14 cellular contexts compared by ENCODE assay signal in genomic region chr9:109097156-109097555, GRCh38. TPM values are rescaled to one million over a fixed set of nuclear protein-coding genes. Genes with fewer than 3 reads are reported as not detected.
DNase-seq lines count a peak whose midpoint lies in the region; ATAC-seq and TF ChIP-seq lines count a peak whose summit lies in the region.
"Had no signal": no experiment of that assay in that cellular context is flagged by ENCODE, and none has a peak within 500 bp of the region (broad histone marks: within the 10 kb centered on the region; RNA-seq: fewer than 3 reads in every experiment).

No MANE protein-coding gene starts in this region.

- H3K4me2 ChIP-seq in trophoblast cell (ENCODE audit: low read length), result no peak overlapping the region

- no peak overlapping the region for H2BK5ac ChIP-seq in trophoblast cell (ENCODE audit: low read depth, low read length, poor library complexity)

- H3K9me3 ChIP-seq in Caco-2, result no peaks in the 10 kb centered on the region
- H3K9me3 ChIP-seq in trophoblast cell (ENCODE audit: insufficient read depth, low read depth, low read length), result no peaks in the 10 kb centered on the region

- H3K79me2 ChIP-seq in trophoblast cell (ENCODE audit: control insufficient read depth, insufficient read depth, low read length, poor library complexity), result peaks cover 9% of the 10 kb centered on the region

- no peak overlapping the region for H3K18ac ChIP-seq in trophoblast cell (ENCODE audit: low read length)

- no peak overlapping the region for H4K12ac ChIP-seq in trophoblast cell (ENCODE audit: low read depth, low read length)

- H3K4me1 Mint-ChIP-seq in Caco-2 (ENCODE audit: low read depth, unreplicated experiment), result peaks cover 60% of the 10 kb centered on the region
- H3K4me1 Mint-ChIP-seq in activated naive CD8-positive, alpha-beta T cell treated with anti-CD3 and anti-CD28 coated beads, Interleukin-2, amount 50 U/mL, for 24 hours, result peaks cover 89% of the 10 kb centered on the region

- H4K8ac ChIP-seq in trophoblast cell (ENCODE audit: low read depth, low read length), result no peak overlapping the region

- ATAC-seq in activated naive CD8-positive, alpha-beta T cell treated with anti-CD3 and anti-CD28 coated beads, Interleukin-2, amount 50 U/mL, for 24 hours, result no peak
- ATAC-seq in GM21576 (IDR thresholded peaks at IDR 0.05; ENCODE audit: unreplicated experiment), result no peak
- no peak for ATAC-seq in GM21390 (IDR thresholded peaks at IDR 0.05; ENCODE audit: unreplicated experiment)
- ATAC-seq: K562 had no signal

- peak overlapping the region; percentile 78 for H3K4ac ChIP-seq in trophoblast cell (ENCODE audit: low read depth, low read length)

- H3K14ac ChIP-seq in trophoblast cell (ENCODE audit: low read length), result no peak overlapping the region

- no peak overlapping the region for H2AK5ac ChIP-seq in trophoblast cell (ENCODE audit: low read length)

- no peak overlapping the region for H2AFZ ChIP-seq in trophoblast cell (ENCODE audit: insufficient read depth, low read length, poor library complexity)

- peaks cover 3% of the 10 kb centered on the region for H3K79me1 ChIP-seq in trophoblast cell (ENCODE audit: low read length)

- no peak overlapping the region for H3K23ac ChIP-seq in trophoblast cell (ENCODE audit: low read length)

- no peak overlapping the region for H2BK120ac ChIP-seq in trophoblast cell (ENCODE audit: insufficient read depth, low read length, poor library complexity)

- H3K36me3 ChIP-seq in Caco-2 (ENCODE audit: control insufficient read depth, insufficient read depth, low read length) (no peaks in the 10 kb centered on the region; the same call in 1 of the 2 replicates), trophoblast cell (ENCODE audit: control insufficient read depth in 1 of 2, insufficient read depth in 2 of 2, low read length in 2 of 2) (peaks cover 0 to 2% of the 10 kb centered on the region in 2 experiments)

- H3K9me3 Mint-ChIP-seq in Caco-2 (ENCODE audit: unreplicated experiment), result no peaks in the 10 kb centered on the region
- no peaks in the 10 kb centered on the region for H3K9me3 Mint-ChIP-seq in activated naive CD8-positive, alpha-beta T cell treated with anti-CD3 and anti-CD28 coated beads, Interleukin-2, amount 50 U/mL, for 24 hours

- DNase-seq in Caco-2, result no peak
- no peak for DNase-seq in activated naive CD8-positive, alpha-beta T cell treated with anti-CD3 and anti-CD28 coated beads, Interleukin-2, amount 50 U/mL, for 24 hours
- DNase-seq in trophoblast cell, result no peak
- DNase-seq in stimulated activated naive CD4-positive, alpha-beta T cell treated with Interleukin-2 at 50 U/mL for 16 hours (lab: John Stamatoyannopoulos, UW), result no peak
- DNase-seq in NCI-H2227 (lab: John Stamatoyannopoulos, UW; ENCODE audit: unreplicated experiment), result no peak
- DNase-seq: activated effector memory CD4-positive, alpha-beta T cell treated with anti-CD3 and anti-CD28 coated beads, Interleukin-2, amount 50 U/mL, for 16 hours; islet precursor cell; NCI-H1417 treated with DMSO at 0.1 percent for 48 hours; NCI-H510A; stimulated activated CD4-positive, alpha-beta T cell treated with anti-CD3 and anti-CD28 coated beads, Interleukin-1b, Interleukin-23, amount 100 ng/mL, for 48 hours had no signal

- WGBS in trophoblast cell (ENCODE audit: extremely low coverage, insufficient coverage, insufficient read length), result no CpG with 5 or more reads among the region's 4 CpGs

- H3K27me3 Mint-ChIP-seq in Caco-2 (ENCODE audit: insufficient read depth, unreplicated experiment), result no peaks in the 10 kb centered on the region
- H3K27me3 Mint-ChIP-seq in activated naive CD8-positive, alpha-beta T cell treated with anti-CD3 and anti-CD28 coated beads, Interleukin-2, amount 50 U/mL, for 24 hours, result no peaks in the 10 kb centered on the region

- H3K27ac Mint-ChIP-seq in Caco-2 (ENCODE audit: unreplicated experiment), result peak overlapping the region; percentile 19
- peak overlapping the region; percentile 80 for H3K27ac Mint-ChIP-seq in activated naive CD8-positive, alpha-beta T cell treated with anti-CD3 and anti-CD28 coated beads, Interleukin-2, amount 50 U/mL, for 24 hours

- no TSS peak for BruUV-seq in Caco-2 (replicated peaks; lab: Mats Ljungman, UMichigan)

- no peak overlapping the region for H4K91ac ChIP-seq in trophoblast cell (ENCODE audit: low read depth, low read length)

- intact Hi-C loops in Caco-2 (cut with micrococcal nuclease; ENCODE audit: unreplicated experiment), result no loop called here

- H3K27me3 ChIP-seq in Caco-2 (replicated peaks; ENCODE audit: control insufficient read depth, insufficient read depth, low read length) (no peaks in the 10 kb centered on the region), trophoblast cell (ENCODE audit: insufficient read depth, low read length) (no peaks in the 10 kb centered on the region)

- H3K27ac ChIP-seq in C4-2B (peak overlapping the region; percentile 96), trophoblast cell (ENCODE audit: low read depth, low read length) (no peak overlapping the region)

- POLR2A ChIA-PET in Caco-2 (lab: Charles Lee), result no interaction called here

- H3K4me1 ChIP-seq in Caco-2 (peaks cover 69% of the 10 kb centered on the region), trophoblast cell (ENCODE audit: control insufficient read depth in 1 of 2, insufficient read depth in 2 of 2, low read length in 2 of 2) (peaks cover 4 to 12% of the 10 kb centered on the region in 2 experiments)

- H3K4me3 ChIP-seq in Caco-2 (ENCODE audit: low read depth, low read length) (no peak overlapping the region), trophoblast cell (ENCODE audit: low read depth, low read length) (no peak overlapping the region)
- H3K4me3 ChIP-seq: K562 had no signal

- H2BK12ac ChIP-seq in trophoblast cell (ENCODE audit: low read length), result no peak overlapping the region

- TF ChIP-seq CTCF in C4-2B (conservative IDR thresholded peaks at IDR 0.05), result no peak
- TF ChIP-seq CTCF in Caco-2 (IDR thresholded peaks at IDR 0.05; ENCODE audit: insufficient read depth in 1 of 2, low read depth in 1 of 2, low read length in 1 of 2, severe bottlenecking in 1 of 2, unreplicated experiment in 1 of 2), result no peak

- H3K36me3 Mint-ChIP-seq in Caco-2 (ENCODE audit: insufficient read depth, unreplicated experiment), result peaks cover 38% of the 10 kb centered on the region
- H3K36me3 Mint-ChIP-seq in activated naive CD8-positive, alpha-beta T cell treated with anti-CD3 and anti-CD28 coated beads, Interleukin-2, amount 50 U/mL, for 24 hours (ENCODE audit: low read depth), result peaks cover 58% of the 10 kb centered on the region

- no peak overlapping the region for H3K4me3 Mint-ChIP-seq in Caco-2 (ENCODE audit: unreplicated experiment)
- H3K4me3 Mint-ChIP-seq in activated naive CD8-positive, alpha-beta T cell treated with anti-CD3 and anti-CD28 coated beads, Interleukin-2, amount 50 U/mL, for 24 hours, result peak overlapping the region; percentile 1

- H3K9ac ChIP-seq in trophoblast cell (ENCODE audit: low read length), result no peak overlapping the region

- CTCF ChIA-PET in Caco-2 (lab: Charles Lee), result no interaction called here

RNA-seq across cellular contexts. Expression of gene TMEM245, which starts 22.6 kb away (rescaled TPM):
- total RNA-seq in Caco-2 (2022), result 99.2 and 110 TPM in 2 replicates
- 48.2 and 49.2 TPM in 2 replicates for polyA plus RNA-seq in trophoblast cell (2013)
